In the genomic region with DNA sequence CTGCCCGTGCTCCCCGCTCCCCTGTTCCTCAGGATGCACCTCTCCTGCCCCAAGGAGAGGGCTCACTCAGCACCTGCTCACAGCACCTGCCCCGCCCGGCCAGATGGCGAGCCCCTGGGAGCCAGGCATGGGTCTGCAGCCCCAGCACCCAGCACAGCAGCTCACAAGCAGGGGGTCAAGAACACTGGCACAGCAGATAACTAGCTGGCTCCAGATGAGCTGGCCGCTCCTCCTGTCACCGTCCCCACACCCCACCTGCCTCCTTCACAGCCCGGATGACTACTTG, we compare ENCODE assay signal across 17 cellular contexts.
"Had no signal": no experiment of that assay in that cellular context is flagged by ENCODE, and none has a peak within 500 bp of the region (broad histone marks: within the 10 kb centered on the region; RNA-seq: fewer than 3 reads in every experiment).

No MANE protein-coding gene starts in this region.

- H3K4me3 ChIP-seq: breast epithelium, coronary artery, gastroesophageal sphincter, upper lobe of left lung had no signal

- H3K27me3 Mint-ChIP-seq: activated CD4-positive, alpha-beta T cell treated with anti-CD3 and anti-CD28 coated beads, Interleukin-2, amount 10 ng/mL, durations not matched to agents 7 days and 5 days; activated naive CD4-positive, alpha-beta T cell treated with anti-CD3 and anti-CD28 coated beads, Interleukin-2, amount 50 U/mL, for 24 hours; activated T-cell treated with anti-CD3 and anti-CD28 coated beads, Interleukin-2, amount 50 U/mL, for 24 hours; naive thymus-derived CD8-positive, alpha-beta T cell; T-cell had no signal

- H3K9me3 Mint-ChIP-seq: activated CD4-positive, alpha-beta T cell treated with anti-CD3 and anti-CD28 coated beads, Interleukin-2, amount 10 ng/mL, durations not matched to agents 7 days and 5 days; activated naive CD4-positive, alpha-beta T cell treated with anti-CD3 and anti-CD28 coated beads, Interleukin-2, amount 50 U/mL, for 24 hours; activated T-cell treated with anti-CD3 and anti-CD28 coated beads, Interleukin-2, amount 50 U/mL, for 24 hours; immature natural killer cell; naive thymus-derived CD8-positive, alpha-beta T cell; T-cell had no signal

- H3K4me1 ChIP-seq: breast epithelium had no signal

- H3K9me3 ChIP-seq: breast epithelium, gastroesophageal sphincter, upper lobe of left lung had no signal

- H3K36me3 ChIP-seq: breast epithelium had no signal

- H3K27me3 ChIP-seq: breast epithelium, gastroesophageal sphincter, upper lobe of left lung had no signal

- H3K27ac Mint-ChIP-seq: activated CD4-positive, alpha-beta T cell treated with anti-CD3 and anti-CD28 coated beads, Interleukin-2, amount 10 ng/mL, durations not matched to agents 7 days and 5 days; activated T-cell treated with anti-CD3 and anti-CD28 coated beads, Interleukin-2, amount 50 U/mL, for 24 hours had no signal

- ATAC-seq: activated CD8-positive, alpha-beta T cell treated with anti-CD3 and anti-CD28 coated beads, Interleukin-2, amount 10 ng/mL, durations not matched to agents 7 days and 5 days; gastroesophageal sphincter; naive thymus-derived CD8-positive, alpha-beta T cell; stimulated activated naive CD8-positive, alpha-beta T cell treated with anti-CD3 and anti-CD28 coated beads, Interleukin-15, Interleukin-2, amounts not matched to agents 100 U/mL and 50 U/mL, for 24 hours; T-cell had no signal

- DNase-seq: activated CD4-positive, alpha-beta T cell treated with anti-CD3 and anti-CD28 coated beads, Interleukin-2, amount 10 ng/mL, durations not matched to agents 7 days and 5 days; activated CD8-positive, alpha-beta T cell treated with anti-CD3 and anti-CD28 coated beads, Interleukin-2, amount 10 ng/mL, durations not matched to agents 7 days and 5 days; activated effector memory CD4-positive, alpha-beta T cell treated with Interleukin-2 at 50 U/mL for 16 hours; activated T-cell treated with anti-CD3 and anti-CD28 coated beads, Interleukin-2, amount 50 U/mL, for 24 hours; erythroblast; immature natural killer cell; naive thymus-derived CD8-positive, alpha-beta T cell; stimulated activated CD4-positive, alpha-beta T cell treated with anti-CD3 and anti-CD28 coated beads, Interleukin-12 subunit alpha, Interleukin-12 subunit beta, amount 100 ng/mL, for 4 hours; stimulated activated CD4-positive, alpha-beta T cell treated with anti-CD3 and anti-CD28 coated beads, Interleukin-1b, Interleukin-23, amount 100 ng/mL, for 48 hours; stimulated activated CD8-positive, alpha-beta memory T cell treated with anti-CD3 and anti-CD28 coated beads, Interleukin-4, amount 100 ng/mL, for 48 hours; stimulated activated naive CD8-positive, alpha-beta T cell treated with anti-CD3 and anti-CD28 coated beads, Interleukin-15, Interleukin-2, amounts not matched to agents 100 U/mL and 50 U/mL, for 24 hours; T-cell; upper lobe of left lung had no signal

- H3K27ac ChIP-seq: breast epithelium had no signal

- H3K4me1 Mint-ChIP-seq: immature natural killer cell had no signal

- H3K4me3 Mint-ChIP-seq: activated CD4-positive, alpha-beta T cell treated with anti-CD3 and anti-CD28 coated beads, Interleukin-2, amount 10 ng/mL, durations not matched to agents 7 days and 5 days; activated CD8-positive, alpha-beta T cell treated with anti-CD3 and anti-CD28 coated beads, Interleukin-2, amount 10 ng/mL, durations not matched to agents 7 days and 5 days; activated naive CD4-positive, alpha-beta T cell treated with anti-CD3 and anti-CD28 coated beads, Interleukin-2, amount 50 U/mL, for 24 hours; activated T-cell treated with anti-CD3 and anti-CD28 coated beads, Interleukin-2, amount 50 U/mL, for 24 hours; immature natural killer cell; naive thymus-derived CD8-positive, alpha-beta T cell; T-cell had no signal
